ENCODE assay signal across 25 cellular contexts in genomic region chr10:113484487-113484886, GRCh38.
"Had no signal": no experiment of that assay in that cellular context is flagged by ENCODE, and none has a peak within 500 bp of the region (broad histone marks: within the 10 kb centered on the region; RNA-seq: fewer than 3 reads in every experiment).

No MANE protein-coding gene starts in this region.

- H3K4me3 ChIP-seq: stomach, suprapubic skin, testis, thoracic aorta, thyroid gland, tibial artery, tibial nerve, transverse colon, upper lobe of left lung, upper lobe of right lung, uterus, vagina had no signal

- H3K27me3 ChIP-seq: stomach, suprapubic skin, testis, thyroid gland, tibial artery, tibial nerve, transverse colon, upper lobe of left lung, upper lobe of right lung, uterus, vagina had no signal

- DNase-seq: stimulated activated CD4-positive, alpha-beta T cell treated with anti-CD3 and anti-CD28 coated beads, Interleukin-2, amount 100 ng/mL, for 48 hours; stimulated activated CD4-positive, alpha-beta T cell treated with anti-CD3 and anti-CD28 coated beads, Interleukin-4, amount 100 ng/mL, for 1 hour; stimulated activated CD4-positive, alpha-beta T cell treated with anti-CD3 and anti-CD28 coated beads, Interleukin-4, amount 100 ng/mL, for 24 hours; stimulated activated CD4-positive, alpha-beta T cell treated with anti-CD3 and anti-CD28 coated beads, Interleukin-4, amount 100 ng/mL, for 4 hours; stimulated activated CD8-positive, alpha-beta memory T cell treated with anti-CD3 and anti-CD28 coated beads, Interleukin-4, amount 100 ng/mL, for 48 hours; stimulated activated naive B cell treated with anti-CD40 and anti-IgM and Interleukin-4, amounts not matched to agents 10 μg/mL and 1 μg/mL and 100 μg/mL, for 72 hours; stimulated activated naive CD4-positive, alpha-beta T cell; stimulated activated naive CD4-positive, alpha-beta T cell treated with Interleukin-2 at 50 U/mL for 16 hours; stimulated activated naive CD8-positive, alpha-beta T cell treated with anti-CD3 and anti-CD28 coated beads, Interleukin-15, amount 100 ng/mL, for 72 hours; stimulated activated naive CD8-positive, alpha-beta T cell treated with anti-CD3 and anti-CD28 coated beads, Interleukin-15, Interleukin-2, amounts not matched to agents 100 U/mL and 50 U/mL, for 24 hours; stomach; substantia nigra; testis; thyroid gland; tibial artery; transverse colon; upper lobe of left lung; upper lobe of right lung; uterus had no signal

- H3K27ac ChIP-seq: stomach, suprapubic skin, testis, thoracic aorta, thyroid gland, tibial artery, tibial nerve, transverse colon, upper lobe of left lung, upper lobe of right lung, uterus, vagina had no signal

- H3K4me1 ChIP-seq: stomach, suprapubic skin, testis, tibial nerve, transverse colon, upper lobe of left lung, upper lobe of right lung, uterus, vagina had no signal

- H3K36me3 ChIP-seq: stomach, suprapubic skin, thoracic aorta, thyroid gland, tibial nerve, transverse colon, upper lobe of left lung, upper lobe of right lung, uterus, vagina had no signal

- ATAC-seq: stimulated activated effector memory CD8-positive, alpha-beta T cell treated with anti-CD3 and anti-CD28 coated beads, Interleukin-12 subunit alpha, Interleukin-12 subunit beta, amount 100 ng/mL, for 72 hours; stimulated activated memory B cell treated with anti-CD40 and anti-IgM and Interleukin-4, amounts not matched to agents 10 μg/mL and 1 μg/mL and 100 μg/mL, for 72 hours; stimulated activated naive B cell treated with anti-CD40 and anti-IgM and Interleukin-4, amounts not matched to agents 10 μg/mL and 1 μg/mL and 100 μg/mL, for 72 hours; stimulated activated naive CD8-positive, alpha-beta T cell treated with anti-CD3 and anti-CD28 coated beads, Interleukin-15, amount 100 ng/mL, for 72 hours; stimulated activated naive CD8-positive, alpha-beta T cell treated with anti-CD3 and anti-CD28 coated beads, Interleukin-15, Interleukin-2, amounts not matched to agents 100 U/mL and 50 U/mL, for 24 hours; upper lobe of right lung had no signal

- H3K9me3 ChIP-seq: testis, thyroid gland, uterus had no signal
